9 cellular contexts compared by ENCODE assay signal in genomic region chr17:72602517-72603345, GRCh38.
DNase-seq lines count a peak whose midpoint lies in the region; ATAC-seq and TF ChIP-seq lines count a peak whose summit lies in the region.
"Had no signal": no experiment of that assay in that cellular context is flagged by ENCODE, and none has a peak within 500 bp of the region (broad histone marks: within the 10 kb centered on the region; RNA-seq: fewer than 3 reads in every experiment).

No MANE protein-coding gene starts in this region.

- TF ChIP-seq RAD21 in SK-N-SH (IDR thresholded peaks at IDR 0.05; ENCODE audit: low read length), result no peak

- H3K4me3 Mint-ChIP-seq in HFFc6, result peak overlapping the region; percentile 14
- no peak overlapping the region for H3K4me3 Mint-ChIP-seq in naive thymus-derived CD8-positive, alpha-beta T cell

- peaks cover 7% of the 10 kb centered on the region for H3K9me3 Mint-ChIP-seq in HFFc6
- peaks cover 0 to 8% (median 4%) of the 10 kb centered on the region in 9 donors for H3K9me3 Mint-ChIP-seq in naive thymus-derived CD8-positive, alpha-beta T cell

- no peak for TF ChIP-seq POLR2A in heart left ventricle (IDR thresholded peaks at IDR 0.05)

- peaks cover 13% of the 10 kb centered on the region for H3F3A ChIP-seq in SK-N-SH (replicated peaks; ENCODE audit: insufficient read depth)

- H3K27ac ChIP-seq in SK-N-SH (ENCODE audit: low read depth in 2 of 2, low read length in 1 of 2) (peak overlapping the region in 1 of 2 experiments; percentile 69; a peak in 2 of 4 replicates), heart left ventricle (no peak overlapping the region)

- H3K36me3 Mint-ChIP-seq in HFFc6 (ENCODE audit: low read depth), result peaks cover 5% of the 10 kb centered on the region
- peaks cover 0 to 9% (median 0%) of the 10 kb centered on the region in 3 donors for H3K36me3 Mint-ChIP-seq in naive thymus-derived CD8-positive, alpha-beta T cell

- no peaks in the 10 kb centered on the region for H3K79me2 ChIP-seq in SK-N-SH (ENCODE audit: insufficient read depth)

- POLR2A ChIA-PET in SK-N-SH (lab: Yijun Ruan, JAX), result no interaction called here
- POLR2A ChIA-PET in naive thymus-derived CD8-positive, alpha-beta T cell (lab: Charles Lee), result no interaction called here

- no peaks in the 10 kb centered on the region for H3K9me3 ChIP-seq in BE2C
- 0 out of 2 replicates have a peak, but pooled peaks cover 4% of the 10 kb centered on the region for H3K9me3 ChIP-seq in SK-N-SH
- peaks cover 0 to 11% (median 2%) of the 10 kb centered on the region in 12 donors for H3K9me3 ChIP-seq in heart left ventricle

- CTCF ChIA-PET in SK-N-SH (lab: Yijun Ruan, JAX), result interaction anchor here (0.8 to 2.0 kb wide), 5 partner anchors 8 to 123 kb away, joined by 3 to 6 read pairs (median 6); no protein-coding TSS in a partner anchor

- H3K4me2 ChIP-seq in SK-N-SH, result peak overlapping the region; percentile 57

- no peak for ATAC-seq in naive thymus-derived CD8-positive, alpha-beta T cell
- no peak for ATAC-seq in heart left ventricle

- H3K27me3 Mint-ChIP-seq in HFFc6 (ENCODE audit: insufficient read depth), result peaks cover 11% of the 10 kb centered on the region
- peaks cover 16 to 59% (median 30%) of the 10 kb centered on the region in 5 donors for H3K27me3 Mint-ChIP-seq in naive thymus-derived CD8-positive, alpha-beta T cell

- H3K4me3 ChIP-seq in BE2C (ENCODE audit: low read depth, low read length), result no peak overlapping the region
- H3K4me3 ChIP-seq in SK-N-SH (ENCODE audit: low read depth in 2 of 2, low read length in 1 of 2), result no peak overlapping the region; a peak in 1 of 4 replicates
- no peak overlapping the region for H3K4me3 ChIP-seq in heart left ventricle

- peak overlapping the region; percentile 76 for H3K27ac Mint-ChIP-seq in HFFc6
- no peak overlapping the region for H3K27ac Mint-ChIP-seq in naive thymus-derived CD8-positive, alpha-beta T cell

- no peak for TF ChIP-seq EP300 in SK-N-SH (IDR thresholded peaks at IDR 0.05; ENCODE audit: borderline replicate concordance in 1 of 2, low read depth in 1 of 2, low read length in 1 of 2)

- TF ChIP-seq CTCF in BE2C (IDR thresholded peaks at IDR 0.05; ENCODE audit: low read depth, low read length), result peak; percentile 11; the same call in 1 of the 2 replicates
- peak; percentile 61 for TF ChIP-seq CTCF in HFFc6 (IDR thresholded peaks at IDR 0.05)
- peak; percentile 35; the same call in 1 of the 2 replicates for TF ChIP-seq CTCF in SK-N-SH (IDR thresholded peaks at IDR 0.05)
- TF ChIP-seq CTCF in heart left ventricle (IDR thresholded peaks at IDR 0.05), result no peak

- intact Hi-C loops in heart left ventricle (cut with DNase I), result no loop called here

- H3K27me3 ChIP-seq in BE2C (no peaks in the 10 kb centered on the region), SK-N-SH (ENCODE audit: insufficient read depth) (no peaks in the 10 kb centered on the region), heart left ventricle (peaks cover 0 to 25% (median 4%) of the 10 kb centered on the region in 9 donors)

- H3K36me3 ChIP-seq in BE2C (no peaks in the 10 kb centered on the region), SK-N-SH (replicated peaks in 1 of 2; ENCODE audit: control insufficient read depth in 1 of 2, insufficient read depth in 2 of 2, low read length in 1 of 2) (no peaks in the 10 kb centered on the region), heart left ventricle (no peaks in the 10 kb centered on the region)

- no peaks in the 10 kb centered on the region for H4K20me1 ChIP-seq in SK-N-SH (ENCODE audit: insufficient read depth)

- H2AFZ ChIP-seq in SK-N-SH (ENCODE audit: low read depth), result peak overlapping the region; percentile 1

- WGBS in SK-N-SH (ENCODE audit: low lambda C conversion rate), result 53% methylated on average over 11 of the region's 11 CpGs
- WGBS in heart left ventricle, 4 donors, result 34 to 53% (median 42%) methylated on average over 11 of the region's 11 CpGs

- H3K9me2 ChIP-seq in SK-N-SH, result no peaks in the 10 kb centered on the region

- DNase-seq in BE2C (no peak), HFFc6 (peak; percentile 67), SK-N-SH (no peak), iPS-NIHi7 (ENCODE audit: extremely low spot score) (peak; percentile 81), NCI-H1092 (lab: John Stamatoyannopoulos, UW) (no peak), medulla oblongata (ENCODE audit: extremely low spot score) (no peak), heart left ventricle (no peak)
- DNase-seq in naive thymus-derived CD8-positive, alpha-beta T cell, result no peak
- DNase-seq: NCI-H187 had no signal

- no peaks in the 10 kb centered on the region for H3K4me1 ChIP-seq in BE2C
- peaks cover 0 to 31% of the 10 kb centered on the region in 2 experiments; a peak in 1 of 4 replicates for H3K4me1 ChIP-seq in SK-N-SH (ENCODE audit: control insufficient read depth in 1 of 2, insufficient read depth in 2 of 2, low read depth in 1 of 2, low read length in 1 of 2)
- H3K4me1 ChIP-seq in heart left ventricle, result peaks cover 0 to 9% (median 0%) of the 10 kb centered on the region in 12 donors

- peaks cover 62% of the 10 kb centered on the region for H3K4me1 Mint-ChIP-seq in HFFc6 (ENCODE audit: low read depth)
- no peaks in the 10 kb centered on the region for H3K4me1 Mint-ChIP-seq in naive thymus-derived CD8-positive, alpha-beta T cell

- peak overlapping the region; percentile 33 for H3K9ac ChIP-seq in SK-N-SH

TF ChIP-seq in SK-N-SH, 30 proteins besides CTCF, POLR2A, EP300 and RAD21:
- TF ChIP-seq FOSL2 (IDR thresholded peaks at IDR 0.05; ENCODE audit: borderline replicate concordance, low read depth) (0 out of 2 replicates have a peak, but pooled peaks have one; percentile 41), ZBTB33 (IDR thresholded peaks at IDR 0.05; ENCODE audit: borderline replicate concordance, low read depth) (no peak), FOXM1 (IDR thresholded peaks at IDR 0.05; ENCODE audit: low read depth) (no peak), POLR2AphosphoS5 (IDR thresholded peaks at IDR 0.05; ENCODE audit: low read depth, low read length) (no peak), MXI1 (IDR thresholded peaks at IDR 0.05; ENCODE audit: low read depth, low read length) (no peak), TEAD4 (IDR thresholded peaks at IDR 0.05; ENCODE audit: borderline replicate concordance, insufficient read depth) (no peak), RXRA (IDR thresholded peaks at IDR 0.05; ENCODE audit: borderline replicate concordance, low read depth) (peak; percentile 28; the same call in 1 of the 2 replicates), GABPA (IDR thresholded peaks at IDR 0.05; ENCODE audit: low read depth) (no peak), NFIC (IDR thresholded peaks at IDR 0.05; ENCODE audit: borderline replicate concordance) (no peak), MAX (IDR thresholded peaks at IDR 0.05; ENCODE audit: low read depth) (no peak), RFX5 (IDR thresholded peaks at IDR 0.05; ENCODE audit: low read length) (no peak)
- TF ChIP-seq, protein P1, sequence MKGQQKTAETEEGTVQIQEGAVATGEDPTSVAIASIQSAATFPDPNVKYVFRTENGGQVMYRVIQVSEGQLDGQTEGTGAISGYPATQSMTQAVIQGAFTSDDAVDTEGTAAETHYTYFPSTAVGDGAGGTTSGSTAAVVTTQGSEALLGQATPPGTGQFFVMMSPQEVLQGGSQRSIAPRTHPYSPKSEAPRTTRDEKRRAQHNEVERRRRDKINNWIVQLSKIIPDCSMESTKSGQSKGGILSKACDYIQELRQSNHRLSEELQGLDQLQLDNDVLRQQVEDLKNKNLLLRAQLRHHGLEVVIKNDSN (IDR thresholded peaks at IDR 0.05; ENCODE audit: borderline replicate concordance, low read depth), result no peak
- TF ChIP-seq, protein P2, sequence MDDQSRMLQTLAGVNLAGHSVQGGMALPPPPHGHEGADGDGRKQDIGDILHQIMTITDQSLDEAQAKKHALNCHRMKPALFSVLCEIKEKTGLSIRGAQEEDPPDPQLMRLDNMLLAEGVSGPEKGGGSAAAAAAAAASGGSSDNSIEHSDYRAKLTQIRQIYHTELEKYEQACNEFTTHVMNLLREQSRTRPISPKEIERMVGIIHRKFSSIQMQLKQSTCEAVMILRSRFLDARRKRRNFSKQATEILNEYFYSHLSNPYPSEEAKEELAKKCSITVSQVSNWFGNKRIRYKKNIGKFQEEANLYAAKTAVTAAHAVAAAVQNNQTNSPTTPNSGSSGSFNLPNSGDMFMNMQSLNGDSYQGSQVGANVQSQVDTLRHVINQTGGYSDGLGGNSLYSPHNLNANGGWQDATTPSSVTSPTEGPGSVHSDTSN (IDR thresholded peaks at IDR 0.05), result 0 out of 2 replicates have a peak, but pooled peaks have one; percentile 3

Comparison
In these comparisons a context has a peak if more than half of its experiments do, and no peak if none do; other contexts are left out.
1. DNase-seq: peak in HFFc6 (single experiment) and iPS-NIHi7 (single experiment); none in BE2C (single experiment), SK-N-SH (single experiment), NCI-H1092 (single experiment), naive thymus-derived CD8-positive, alpha-beta T cell (0 of 10), medulla oblongata (single experiment) and heart left ventricle (0 of 5).
2. CTCF ChIP-seq: peak in BE2C (single experiment), HFFc6 (single experiment) and SK-N-SH (single experiment); none in heart left ventricle (0 of 12).